In the genomic region with DNA sequence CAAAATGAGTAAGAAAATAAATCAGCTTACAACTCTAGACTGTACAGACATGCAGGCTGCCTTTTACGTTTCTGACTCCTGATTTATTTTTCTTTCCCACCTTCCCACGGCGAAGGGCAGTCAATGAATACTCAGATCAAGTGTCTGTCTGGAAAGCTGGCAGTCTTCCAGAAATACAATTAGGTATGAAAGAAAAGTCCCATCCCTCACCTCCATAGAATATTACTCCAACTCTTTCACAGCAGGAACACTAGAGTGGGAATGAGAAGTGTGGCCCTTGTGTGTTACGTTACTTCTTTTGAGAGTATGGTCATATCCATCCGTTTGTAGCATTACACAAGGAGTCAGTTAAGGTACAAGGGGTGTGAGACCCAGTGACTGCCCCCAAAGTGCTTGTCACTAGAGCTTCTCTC, we compare ENCODE assay signal across 17 cellular contexts. TPM values are rescaled to one million over a fixed set of nuclear protein-coding genes. Genes with fewer than 3 reads are reported as not detected.
DNase-seq lines count a peak whose midpoint lies in the region; ATAC-seq, FAIRE-seq and TF ChIP-seq lines count a peak whose summit lies in the region.
"Had no signal": no experiment of that assay in that cellular context is flagged by ENCODE, and none has a peak within 500 bp of the region (broad histone marks: within the 10 kb centered on the region; RNA-seq: fewer than 3 reads in every experiment).

No MANE protein-coding gene starts in this region.

- no peak overlapping the region for H3K4me2 ChIP-seq in K562 (ENCODE audit: insufficient read depth, low read length)
- H3K4me2 ChIP-seq: PC-9 had no signal

- peaks cover 15% of the 10 kb centered on the region for H3K4me1 Mint-ChIP-seq in neural crest cell

- H3K4me1 ChIP-seq in K562 (replicated peaks in 1 of 2; ENCODE audit: control insufficient read depth in 2 of 2, insufficient read depth in 2 of 2, low read length in 2 of 2), result peaks cover 0 to 4% of the 10 kb centered on the region in 2 experiments; a peak in 4 of 5 replicates

- intact Hi-C loops in K562 (cut with micrococcal nuclease), result no loop called here

- BruUV-seq in K562 (replicated peaks; lab: Mats Ljungman, UMichigan), result no TSS peak

- in situ Hi-C loops in K562 (cut with MboI), result no loop called here

- H3K9ac ChIP-seq in K562 (ENCODE audit: insufficient read depth in 1 of 2, low read depth in 2 of 2, low read length in 2 of 2), result no peak overlapping the region

- TF ChIP-seq CTCF in K562 (IDR thresholded peaks at IDR 0.05 in 2 of 3, conservative IDR thresholded peaks at IDR 0.05 in 1 of 3; ENCODE audit: insufficient read depth in 2 of 3, low read depth in 1 of 3, low read length in 3 of 3) (no peak), neural crest cell (conservative IDR thresholded peaks at IDR 0.05) (no peak)

- no peak overlapping the region for H3K27ac Mint-ChIP-seq in neural crest cell (ENCODE audit: unreplicated experiment)
- H3K27ac Mint-ChIP-seq: activated CD8-positive, alpha-beta memory T cell treated with anti-CD3 and anti-CD28 coated beads, Interleukin-2, amount 10 ng/mL, durations not matched to agents 7 days and 5 days; CD8-positive, alpha-beta T cell had no signal

- ATAC-seq in K562 (no peak), HG02759 (IDR thresholded peaks at IDR 0.05; ENCODE audit: unreplicated experiment) (no peak)
- ATAC-seq: activated CD8-positive, alpha-beta memory T cell treated with anti-CD3 and anti-CD28 coated beads, Interleukin-2, amount 10 ng/mL, durations not matched to agents 7 days and 5 days; CD8-positive, alpha-beta T cell; naive thymus-derived CD8-positive, alpha-beta T cell had no signal

- TF ChIP-seq EP300 in K562 (IDR thresholded peaks at IDR 0.05; ENCODE audit: low read length), result no peak

- 61% methylated on average over 5 of the region's 5 CpGs for WGBS in K562 (ENCODE audit: insufficient coverage, low coverage, missing lambda C conversion rate)

- no peaks in the 10 kb centered on the region for H3K36me3 ChIP-seq in K562 (ENCODE audit: control insufficient read depth, insufficient read depth, low read length)
- H3K36me3 ChIP-seq: MG63, spleen had no signal

- DNase-seq in DMS53 (lab: John Stamatoyannopoulos, UW), result peak; percentile 47
- DNase-seq in NCI-H146 treated with DMSO at 0.1 percent for 48 hours (lab: John Stamatoyannopoulos, UW; ENCODE audit: unreplicated experiment), result peak; percentile 17
- no peak for DNase-seq in K562 (ENCODE audit: extremely low read depth in 1 of 4, low spot score in 3 of 4)
- no peak for DNase-seq in neural crest cell (ENCODE audit: low read depth, low spot score)
- DNase-seq in cortex of kidney (lab: John Stamatoyannopoulos, UW), result no peak
- no peak for DNase-seq in GM19240 (ENCODE audit: insufficient read length, low spot score)
- DNase-seq in ecto neural progenitor cell (ENCODE audit: low spot score), result no peak
- DNase-seq: activated CD8-positive, alpha-beta memory T cell treated with anti-CD3 and anti-CD28 coated beads, Interleukin-2, amount 10 ng/mL, durations not matched to agents 7 days and 5 days; CD8-positive, alpha-beta T cell; MG63; naive thymus-derived CD8-positive, alpha-beta T cell; PC-9; spleen; stimulated activated CD8-positive, alpha-beta memory T cell treated with anti-CD3 and anti-CD28 coated beads, Interleukin-4, amount 100 ng/mL, for 48 hours had no signal

- peak overlapping the region; percentile 84 for H3K4me3 Mint-ChIP-seq in neural crest cell

- H3K27me3 Mint-ChIP-seq in neural crest cell (ENCODE audit: low read depth), result peaks cover 47% of the 10 kb centered on the region

- no peak for TF ChIP-seq POLR2A in K562 (conservative IDR thresholded peaks at IDR 0.05)

- POLR2A ChIA-PET in K562 (lab: Yijun Ruan, JAX), result no interaction called here

- H3K9me3 Mint-ChIP-seq in neural crest cell, result no peaks in the 10 kb centered on the region
- H3K9me3 Mint-ChIP-seq: CD8-positive, alpha-beta T cell; naive thymus-derived CD8-positive, alpha-beta T cell had no signal

- no peaks in the 10 kb centered on the region for H3K9me3 ChIP-seq in K562 (replicated peaks; ENCODE audit: control insufficient read depth, insufficient read depth, low read depth, low read length)
- H3K9me3 ChIP-seq: MG63, spleen had no signal

- H3K36me3 Mint-ChIP-seq in neural crest cell (ENCODE audit: low read depth), result no peaks in the 10 kb centered on the region
- H3K36me3 Mint-ChIP-seq: activated CD8-positive, alpha-beta memory T cell treated with anti-CD3 and anti-CD28 coated beads, Interleukin-2, amount 10 ng/mL, durations not matched to agents 7 days and 5 days; CD8-positive, alpha-beta T cell; naive thymus-derived CD8-positive, alpha-beta T cell had no signal

- no peak overlapping the region for H3K27ac ChIP-seq in K562 (ENCODE audit: extremely low read depth, low read depth, low read length)
- H3K27ac ChIP-seq: PC-9 had no signal

- no peaks in the 10 kb centered on the region for H3K27me3 ChIP-seq in K562 (ENCODE audit: control insufficient read depth in 2 of 2, insufficient read depth in 2 of 2, low read length in 2 of 2)
- H3K27me3 ChIP-seq: MG63 had no signal

- TF ChIP-seq RAD21 in K562 (CRISPR knock-in tag; conservative IDR thresholded peaks at IDR 0.05 in 1 of 2, IDR thresholded peaks at IDR 0.05 in 1 of 2), result no peak

- FAIRE-seq in K562 (lab: Jason Lieb, UNC), result no peak
- FAIRE-seq: endometrium, GM19239 had no signal

- H3K9me1 ChIP-seq in K562 (ENCODE audit: control insufficient read depth, insufficient read depth, low read length), result no peaks in the 10 kb centered on the region

- no peak overlapping the region for H2AFZ ChIP-seq in K562 (ENCODE audit: low read depth, low read length)
- H2AFZ ChIP-seq: PC-9 had no signal

- H4K20me1 ChIP-seq in K562 (replicated peaks; ENCODE audit: control insufficient read depth, insufficient read depth, low read length), result no peaks in the 10 kb centered on the region

- no peaks in the 10 kb centered on the region for H3K79me2 ChIP-seq in K562 (ENCODE audit: control insufficient read depth, insufficient read depth, low read length)

- CTCF ChIA-PET in K562 (lab: Yijun Ruan, JAX; ENCODE audit: low intra/inter-chr PET ratio), result no interaction called here

- H3K4me3 ChIP-seq in K562, result no peak overlapping the region
- H3K4me3 ChIP-seq: MG63, PC-9 had no signal

TF ChIP-seq in K562, 482 proteins besides CTCF, POLR2A, EP300 and RAD21:
- peak; percentile 53 for TF ChIP-seq NFIC (IDR thresholded peaks at IDR 0.05)
- TF ChIP-seq MCM3 (IDR thresholded peaks at IDR 0.05), result no peak
- no peak for TF ChIP-seq NFRKB (IDR thresholded peaks at IDR 0.05; ENCODE audit: low read depth)
- TF ChIP-seq ZC3H11A (IDR thresholded peaks at IDR 0.05; ENCODE audit: low read depth, low read length), result no peak
- TF ChIP-seq ZNF146 (CRISPR knock-in tag; IDR thresholded peaks at IDR 0.05; ENCODE audit: unreplicated experiment), result no peak
- no peak for TF ChIP-seq TAF1 (IDR thresholded peaks at IDR 0.05; ENCODE audit: control insufficient read depth, extremely low read depth, insufficient read depth, low read length, severe bottlenecking)
- no peak for TF ChIP-seq CREB1 (IDR thresholded peaks at IDR 0.05)
- no peak for TF ChIP-seq CREB1 (CRISPR knock-in tag; IDR thresholded peaks at IDR 0.05)

RNA-seq across cellular contexts. Expression of a gene that starts 1.3 kb away (rescaled TPM):
- not detected in 2 replicates for total RNA-seq in K562 (2011; cell fraction: chromatin; rRNA removed; ENCODE audit: low replicate concordance)
- not detected in 2 replicates for total RNA-seq in K562 (2011; cell fraction: nucleolus; rRNA removed)
- total RNA-seq in K562 (2011; cell fraction: nucleoplasm; rRNA removed), result not detected in 2 replicates
- total RNA-seq in K562 (2014; rRNA removed) (not detected in 2 replicates), K562 (2014; rRNA removed; fragmentation: Illumina TruSeq; extraction: Trizol) (not detected in 2 replicates), K562 (2015; rRNA removed; fragmentation: Illumina TruSeq; extraction: Trizol) (not detected in 2 replicates), K562 (2021) (0.22 and 0.29 TPM in 2 replicates), neural crest cell (1.3 and 2.7 TPM in 2 replicates)
- polyA plus RNA-seq in K562 (2011; rRNA removed) (not detected in 2 replicates), K562 (2014; fragmentation: Illumina TruSeq; extraction: Trizol) (not detected in 2 replicates), K562 (2014; fragmentation: Nextera tagmentation; extraction: Ambion mirVana) (under 1 TPM in 1 of 2 experiments, not detected in 1; 0.01 TPM), K562 (2014; rRNA removed) (not detected in 2 replicates)
- polyA plus RNA-seq in K562 (2011; cell fraction: cytosol; rRNA removed), result not detected in 2 replicates
- 0.03 TPM in 1 of 2 replicates, not detected in the other for polyA plus RNA-seq in K562 (2011; cell fraction: nucleus; rRNA removed)
- polyA plus RNA-seq in K562 (2012), result 0.04 TPM in 1 of 2 replicates, not detected in the other
- not detected in 2 replicates for polyA minus RNA-seq in K562 (2011; rRNA and poly(A)+ RNA removed)
- not detected in 2 replicates for polyA minus RNA-seq in K562 (2011; cell fraction: cytosol; rRNA and poly(A)+ RNA removed)
- not detected in 2 replicates for polyA minus RNA-seq in K562 (2011; cell fraction: nucleus; rRNA and poly(A)+ RNA removed)
- total RNA-seq: CD8-positive, alpha-beta T cell had no signal

Comparison
In these comparisons a context has a peak if more than half of its experiments do, and no peak if none do; other contexts are left out.
1. DNase-seq: peak in DMS53 (single experiment) and NCI-H146 treated with DMSO at 0.1 percent for 48 hours (single experiment); none in K562 (0 of 4), neural crest cell (single experiment), cortex of kidney (single experiment), GM19240 (single experiment) and ecto neural progenitor cell (single experiment).